In the genomic region with DNA sequence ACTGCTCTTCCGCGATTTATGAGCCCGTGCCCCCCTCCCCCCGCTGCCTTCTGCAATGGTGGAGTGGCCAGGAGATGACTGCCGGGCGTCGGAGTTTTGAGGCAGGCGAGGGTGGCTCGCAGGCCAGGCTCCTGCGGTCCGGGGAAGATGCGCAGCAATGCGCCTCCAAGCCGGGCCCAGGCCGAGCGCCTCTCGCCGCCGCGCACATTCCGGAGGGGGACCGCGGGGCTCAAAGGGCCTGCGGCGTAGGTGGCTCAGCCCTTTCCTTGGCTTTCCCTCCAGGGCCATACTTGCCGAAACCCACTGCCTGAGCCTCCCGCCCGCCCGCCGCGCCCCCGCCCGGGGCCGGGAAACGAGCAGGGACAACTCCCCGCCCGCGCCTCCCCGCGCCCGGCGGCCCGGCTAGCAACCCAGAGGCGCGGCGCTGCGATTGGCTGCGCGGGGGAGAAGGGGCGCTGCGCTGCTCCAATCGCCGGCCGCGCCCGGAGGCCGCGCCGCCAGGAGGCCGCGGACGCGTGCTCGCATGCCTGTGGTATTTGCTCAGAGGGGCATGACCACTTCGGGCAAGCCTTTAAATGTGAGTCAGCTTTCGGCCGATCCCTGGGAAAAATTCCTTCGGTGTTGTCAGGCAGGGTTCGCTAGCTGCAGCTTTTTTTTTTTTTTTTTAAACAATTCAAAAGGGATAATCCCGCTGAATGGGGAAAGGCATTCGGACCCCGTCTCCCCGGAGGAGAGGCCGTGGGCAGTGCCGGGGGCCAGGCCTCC, we compare ENCODE assay signal across 8 cellular contexts.
A peak's percentile ranks its signal among the peaks of the same experiment; 100 is the strongest.
DNase-seq lines count a peak whose midpoint lies in the region; ATAC-seq and TF ChIP-seq lines count a peak whose summit lies in the region.

No MANE protein-coding gene starts in this region.

- peak overlapping the region; percentile 83 for H3K27ac Mint-ChIP-seq in CD4-positive, alpha-beta T cell
- H3K27ac Mint-ChIP-seq in effector memory CD8-positive, alpha-beta T cell: no peak overlapping the region
- no peak overlapping the region for H3K27ac Mint-ChIP-seq in memory B cell

- no peaks in the 10 kb centered on the region for H3K9me3 ChIP-seq in CD4-positive, alpha-beta T cell (ENCODE audit: control insufficient read depth, low read length)

- peaks cover 47% of the 10 kb centered on the region for H3K4me1 Mint-ChIP-seq in CD4-positive, alpha-beta T cell (ENCODE audit: low read depth)
- H3K4me1 Mint-ChIP-seq in effector memory CD8-positive, alpha-beta T cell (ENCODE audit: low read depth in 2 of 2): peaks cover 6 to 21% of the 10 kb centered on the region in 2 donors
- H3K4me1 Mint-ChIP-seq in memory B cell: peaks cover 12% of the 10 kb centered on the region

- ATAC-seq in CD4-positive, alpha-beta T cell (ENCODE audit: poor library complexity): peak; percentile 86
- peak; percentile 85 for ATAC-seq in GM21723 (IDR thresholded peaks at IDR 0.05; ENCODE audit: unreplicated experiment)
- peak; percentile 93 for ATAC-seq in effector memory CD8-positive, alpha-beta T cell (replicated peaks)
- peak; percentile 97 for ATAC-seq in memory B cell (ENCODE audit: low read depth)

- intact Hi-C loops in CD4-positive, alpha-beta T cell (cut with DNase I, micrococcal nuclease): loop anchor here in 1 of 2 experiments (5.0 kb wide), 2 partner anchors 34 to 246 kb away; no protein-coding TSS in a partner anchor

- H3K27me3 Mint-ChIP-seq in CD4-positive, alpha-beta T cell: no peaks in the 10 kb centered on the region
- H3K27me3 Mint-ChIP-seq in effector memory CD8-positive, alpha-beta T cell: peaks cover 14 to 20% of the 10 kb centered on the region in 2 donors
- peaks cover 11% of the 10 kb centered on the region for H3K27me3 Mint-ChIP-seq in memory B cell

- H3K27ac ChIP-seq in CD4-positive, alpha-beta T cell (ENCODE audit: low read depth, low read length): peak overlapping the region; percentile 25

- peak; percentile 47 to 77 (median 68) for DNase-seq in CD4-positive, alpha-beta T cell
- DNase-seq in NCI-H1048 (lab: John Stamatoyannopoulos, UW): peak; percentile 6
- peak; percentile 9 for DNase-seq in activated CD8-positive, alpha-beta memory T cell treated with anti-CD3 and anti-CD28 coated beads, Interleukin-2, amount 50 U/mL, for 1 hour (ENCODE audit: extremely low read depth)
- DNase-seq in effector memory CD8-positive, alpha-beta T cell: peak; percentile 36 to 55 (median 37)
- peak; percentile 42 to 54 for DNase-seq in memory B cell (ENCODE audit: low spot score in 2 of 2)
- DNase-seq in stimulated activated CD4-positive, alpha-beta T cell treated with anti-CD3 and anti-CD28 coated beads, TNF-alpha, amount 100 ng/mL, for 1 hour (ENCODE audit: low read depth in 3 of 3, low spot score in 1 of 3): peak; percentile 22 to 68 (median 50)
- no peak for DNase-seq in NK-92 treated with Interleukin-12 subunit alpha and Interleukin-12 subunit beta, amount 100 ng/mL, for 24 hours (lab: John Stamatoyannopoulos, UW)

- POLR2A ChIA-PET in CD4-positive, alpha-beta T cell (lab: Charles Lee): interaction anchor here (0.6 to 2.4 kb wide), 12 partner anchors 7 to 246 kb away, joined by 3 to 9 read pairs (median 5); no protein-coding TSS in a partner anchor

- CTCF ChIA-PET in CD4-positive, alpha-beta T cell (lab: Charles Lee): interaction anchor here (1.4 to 1.8 kb wide), 3 partner anchors 146 to 246 kb away, joined by 3 to 5 read pairs (median 4); no protein-coding TSS in a partner anchor

- no peaks in the 10 kb centered on the region for H3K9me3 Mint-ChIP-seq in CD4-positive, alpha-beta T cell
- H3K9me3 Mint-ChIP-seq in effector memory CD8-positive, alpha-beta T cell: no peaks in the 10 kb centered on the region
- no peaks in the 10 kb centered on the region for H3K9me3 Mint-ChIP-seq in memory B cell

- H3K36me3 Mint-ChIP-seq in CD4-positive, alpha-beta T cell (ENCODE audit: low read depth): no peaks in the 10 kb centered on the region
- peaks cover 4% of the 10 kb centered on the region for H3K36me3 Mint-ChIP-seq in effector memory CD8-positive, alpha-beta T cell (ENCODE audit: insufficient read depth)
- H3K36me3 Mint-ChIP-seq in memory B cell: no peaks in the 10 kb centered on the region

- H3K4me3 Mint-ChIP-seq in CD4-positive, alpha-beta T cell: peak overlapping the region; percentile 84
- peak overlapping the region; percentile 68 to 70 for H3K4me3 Mint-ChIP-seq in effector memory CD8-positive, alpha-beta T cell
- H3K4me3 Mint-ChIP-seq in memory B cell: peak overlapping the region; percentile 51

- H3K27me3 ChIP-seq in CD4-positive, alpha-beta T cell (ENCODE audit: control insufficient read depth, insufficient read depth, low read length): no peaks in the 10 kb centered on the region

- no peak for TF ChIP-seq CTCF in CD4-positive, alpha-beta T cell (IDR thresholded peaks at IDR 0.05)
